In the genomic region with DNA sequence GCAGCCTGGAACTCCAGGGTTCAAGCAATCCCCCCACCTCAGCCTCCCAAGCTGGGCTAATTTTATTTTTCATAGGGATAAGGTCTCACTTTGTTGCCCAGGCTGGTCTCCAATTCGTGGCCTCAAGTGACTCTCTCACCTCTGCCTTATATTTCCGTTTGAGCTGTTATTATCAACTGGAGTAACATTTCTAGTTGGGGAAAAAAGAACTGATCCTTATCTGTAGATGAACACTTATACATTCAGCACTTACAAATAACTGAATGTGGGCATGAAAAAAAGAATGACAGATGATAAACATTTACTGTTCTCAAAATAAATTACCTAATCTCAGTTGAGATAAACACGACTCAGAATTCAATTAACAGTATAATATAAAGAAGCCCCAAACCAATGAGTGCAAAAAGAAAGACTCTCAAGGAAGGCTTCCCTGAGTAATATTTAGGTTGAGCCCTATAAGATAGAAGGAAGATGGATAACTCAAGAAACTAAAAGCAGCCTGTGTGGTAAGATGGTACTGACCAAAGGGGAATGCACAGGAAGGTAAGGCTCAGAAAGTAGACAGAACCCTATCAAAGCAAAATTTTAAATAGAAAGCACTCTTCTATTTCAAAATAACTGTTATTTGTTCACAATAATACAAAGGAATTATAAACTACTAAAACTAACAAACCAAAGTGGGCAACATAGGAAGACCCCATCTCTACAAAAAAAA, we compare ENCODE assay signal across 19 cellular contexts. TPM values are rescaled to one million over a fixed set of nuclear protein-coding genes. Genes with fewer than 3 reads are reported as not detected.
DNase-seq lines count a peak whose midpoint lies in the region; ATAC-seq and TF ChIP-seq lines count a peak whose summit lies in the region.
"Had no signal": no experiment of that assay in that cellular context is flagged by ENCODE, and none has a peak within 500 bp of the region (broad histone marks: within the 10 kb centered on the region; RNA-seq: fewer than 3 reads in every experiment).

No MANE protein-coding gene starts in this region.

- H3K4me3 Mint-ChIP-seq in activated T-helper 17 cell treated with anti-CD3 and anti-CD28 coated beads, Interleukin-2, amount 50 U/mL, for 72 hours, result peak overlapping the region; percentile 17
- peak overlapping the region; percentile 67 for H3K4me3 Mint-ChIP-seq in natural killer cell
- H3K4me3 Mint-ChIP-seq: activated naive CD4-positive, alpha-beta T cell treated with anti-CD3 and anti-CD28 coated beads for 36 hours; neural crest cell; type B pancreatic cell had no signal

- no peaks in the 10 kb centered on the region for H3K9me3 Mint-ChIP-seq in activated T-helper 17 cell treated with anti-CD3 and anti-CD28 coated beads, Interleukin-2, amount 50 U/mL, for 72 hours
- no peaks in the 10 kb centered on the region for H3K9me3 Mint-ChIP-seq in natural killer cell
- H3K9me3 Mint-ChIP-seq: type B pancreatic cell had no signal

- no peak overlapping the region for H3K27ac Mint-ChIP-seq in activated T-helper 17 cell treated with anti-CD3 and anti-CD28 coated beads, Interleukin-2, amount 50 U/mL, for 72 hours
- H3K27ac Mint-ChIP-seq in natural killer cell, result peak overlapping the region; percentile 63 to 87
- H3K27ac Mint-ChIP-seq: activated naive CD4-positive, alpha-beta T cell treated with anti-CD3 and anti-CD28 coated beads for 36 hours; type B pancreatic cell had no signal

- peaks cover 25% of the 10 kb centered on the region for H3K36me3 Mint-ChIP-seq in activated T-helper 17 cell treated with anti-CD3 and anti-CD28 coated beads, Interleukin-2, amount 50 U/mL, for 72 hours (ENCODE audit: low read depth)
- no peaks in the 10 kb centered on the region for H3K36me3 Mint-ChIP-seq in natural killer cell

- ATAC-seq in activated T-helper 17 cell treated with anti-CD3 and anti-CD28 coated beads, Interleukin-2, amount 50 U/mL, for 72 hours (replicated peaks), result no peak
- ATAC-seq in natural killer cell (peak; percentile 53 to 76 (median 59)), omental fat pad (ENCODE audit: low FRiP score) (no peak), GM21737 (IDR thresholded peaks at IDR 0.05; ENCODE audit: unreplicated experiment) (no peak)

- no peaks in the 10 kb centered on the region for H3K27me3 Mint-ChIP-seq in activated T-helper 17 cell treated with anti-CD3 and anti-CD28 coated beads, Interleukin-2, amount 50 U/mL, for 72 hours
- H3K27me3 Mint-ChIP-seq in natural killer cell (ENCODE audit: low read depth in 2 of 2), result no peaks in the 10 kb centered on the region
- H3K27me3 Mint-ChIP-seq: type B pancreatic cell had no signal

- no peak for TF ChIP-seq CTCF in natural killer cell (IDR thresholded peaks at IDR 0.05)
- TF ChIP-seq CTCF in omental fat pad (IDR thresholded peaks at IDR 0.05), result no peak

- peaks cover 34% of the 10 kb centered on the region for H3K4me1 Mint-ChIP-seq in activated T-helper 17 cell treated with anti-CD3 and anti-CD28 coated beads, Interleukin-2, amount 50 U/mL, for 72 hours
- peaks cover 53 to 58% of the 10 kb centered on the region in 2 donors for H3K4me1 Mint-ChIP-seq in natural killer cell

- intact Hi-C loops in natural killer cell (cut with micrococcal nuclease), result loop anchor here (10.0 kb wide), 1 partner anchor 52 kb away; no protein-coding TSS in a partner anchor

- DNase-seq in EH (ENCODE audit: low read depth), result peak; percentile 5
- DNase-seq in M059J (ENCODE audit: low read depth), result peak; percentile 13
- DNase-seq in natural killer cell, result no peak
- DNase-seq in omental fat pad (ENCODE audit: low spot score), result no peak
- DNase-seq in NCI-H2107 treated with DMSO at 0.1 percent for 48 hours (lab: John Stamatoyannopoulos, UW; ENCODE audit: unreplicated experiment), result no peak
- DNase-seq: activated CD4-positive, alpha-beta T cell treated with anti-CD3 and anti-CD28 coated beads, Interleukin-2, amount 50 U/mL, for 1 hour; activated naive CD4-positive, alpha-beta T cell treated with anti-CD3 and anti-CD28 coated beads for 36 hours; DMS79 treated with DMSO at 0.1 percent for 48 hours; effector CD4-positive, alpha-beta T cell; esophagus squamous epithelium; NCI-H1105; NCI-H2081; NCI-H510A; stimulated activated CD4-positive, alpha-beta T cell treated with anti-CD3 and anti-CD28 coated beads, Interleukin-4, amount 100 ng/mL, for 4 hours; stomach had no signal

RNA-seq across cellular contexts. Expression of a gene that starts 11.8 kb away (rescaled TPM):
- 28.5 and 43.6 TPM in 2 replicates for total RNA-seq in M059J (2014; rRNA removed; shearing (Covaris generic))
- 10 to 100 TPM; 79.3 to 94.8 TPM for total RNA-seq in activated T-helper 17 cell treated with anti-CD3 and anti-CD28 coated beads, Interleukin-2, amount 50 U/mL, for 72 hours
- 100 to 1,000 TPM; 119 to 131 (median 122) TPM for total RNA-seq in natural killer cell
- total RNA-seq in omental fat pad, result 10 to 100 TPM; 54.1 to 71.6 (median 61.9) TPM

Comparison
In these comparisons a context has a peak if more than half of its experiments do, and no peak if none do; other contexts are left out.
1. DNase-seq: peak in EH (single experiment) and M059J (single experiment); none in natural killer cell (single experiment), omental fat pad (single experiment) and NCI-H2107 treated with DMSO at 0.1 percent for 48 hours (single experiment).
2. ATAC-seq: peak in natural killer cell (3 of 3); none in activated T-helper 17 cell treated with anti-CD3 and anti-CD28 coated beads, Interleukin-2, amount 50 U/mL, for 72 hours (single experiment), omental fat pad (single experiment) and GM21737 (single experiment).